Comparison of ENCODE assay signal across 8 cellular contexts in genomic region chr6:37049990-37050853, GRCh38. TPM values are rescaled to one million over a fixed set of nuclear protein-coding genes. Genes with fewer than 3 reads are reported as not detected.
DNase-seq lines count a peak whose midpoint lies in the region; ATAC-seq, FAIRE-seq and TF ChIP-seq lines count a peak whose summit lies in the region.

No MANE protein-coding gene starts in this region.

- H3K27ac ChIP-seq in small intestine (ENCODE audit: low read depth in 1 of 2, low read length in 1 of 2) (peak overlapping the region; percentile 34 to 89), H9 (ENCODE audit: insufficient read length, low read depth, low read length) (no peak overlapping the region)

- no peaks in the 10 kb centered on the region for H3K79me2 ChIP-seq in H9 (ENCODE audit: insufficient read depth, low read length)

- H3K27ac Mint-ChIP-seq in H9, result 0 out of 7 replicates have a peak overlapping the region, but pooled peaks of 1 of the 3 experiments have one; percentile 28

- H2AK5ac ChIP-seq in H9 (ENCODE audit: insufficient read length, low read length), result no peak overlapping the region

- no peak overlapping the region for H2BK12ac ChIP-seq in H9 (ENCODE audit: insufficient read length, low read depth, low read length)

- no peak overlapping the region for H4K8ac ChIP-seq in H9 (replicated peaks; ENCODE audit: insufficient read length, low read depth, low read length)

- no peak overlapping the region for H3K4me3 ChIP-seq in small intestine (ENCODE audit: low read depth in 1 of 2, low read length in 2 of 2)

- H3K9ac ChIP-seq in H9 (ENCODE audit: extremely low read depth, insufficient read length, low read length), result no peak overlapping the region

- H3K27me3 Mint-ChIP-seq in H9 (ENCODE audit: low read depth), result no peaks in the 10 kb centered on the region

- WGBS in small intestine, 3 donors, result 51 to 67% (median 57%) methylated on average over 24 of the region's 24 CpGs
- no CpG with 5 or more reads among the region's 24 CpGs for WGBS in H9 (ENCODE audit: extremely low coverage, insufficient read length, low lambda C conversion rate)

- ATAC-seq in HG03280 (IDR thresholded peaks at IDR 0.05; ENCODE audit: unreplicated experiment), result peak; percentile 42

- H3K56ac ChIP-seq in H9 (ENCODE audit: insufficient read length, low read depth, low read length), result no peak overlapping the region

- no peak overlapping the region for H2BK120ac ChIP-seq in H9 (ENCODE audit: low read depth, low read length, poor library complexity, severe bottlenecking)

- no peak overlapping the region for H3T11ph ChIP-seq in H9 (ENCODE audit: low read length)

- DNase-seq in C1 segment of cervical spinal cord (lab: John Stamatoyannopoulos, UW) (peak in 8 of 14 donors; percentile 25 to 77 (median 50)), erythroblast (lab: John Stamatoyannopoulos, UW) (peak; percentile 84 to 89), small intestine (peak; percentile 54), DMS53 (lab: John Stamatoyannopoulos, UW) (no peak), iPS-NIHi7 (ENCODE audit: extremely low spot score) (no peak), H9 (no peak)
- peak; percentile 62 to 70 for DNase-seq in activated CD4-positive, alpha-beta T cell treated with anti-CD3 and anti-CD28 coated beads for 4 hours

- H2BK20ac ChIP-seq in H9 (ENCODE audit: low read depth, low read length, poor library complexity, severe bottlenecking), result no peak overlapping the region

- H3K27me3 ChIP-seq in small intestine (ENCODE audit: control insufficient read depth in 2 of 2, insufficient read depth in 2 of 2, low read length in 2 of 2) (no peaks in the 10 kb centered on the region), H9 (ENCODE audit: insufficient read depth, low read length) (no peaks in the 10 kb centered on the region)

- no peak overlapping the region for H3K4me3 Mint-ChIP-seq in H9

- H3K18ac ChIP-seq in H9 (ENCODE audit: insufficient read length, low read depth, low read length), result no peak overlapping the region

- no peaks in the 10 kb centered on the region for H3K23me2 ChIP-seq in H9 (ENCODE audit: insufficient read length, low read depth, low read length, poor library complexity, severe bottlenecking)

- TF ChIP-seq CTCF in H9 (conservative IDR thresholded peaks at IDR 0.05), result no peak

- H3K4me1 ChIP-seq in small intestine (ENCODE audit: control insufficient read depth in 2 of 2, insufficient read depth in 1 of 2, low read depth in 1 of 2, low read length in 1 of 2) (peaks cover 0 to 6% of the 10 kb centered on the region in 2 donors), H9 (ENCODE audit: insufficient read depth, low read length) (peaks cover 3% of the 10 kb centered on the region; the same call in 1 of the 2 replicates)

- no peaks in the 10 kb centered on the region for H3K9me3 ChIP-seq in small intestine (ENCODE audit: control insufficient read depth, low read depth)
- no peaks in the 10 kb centered on the region for H3K9me3 ChIP-seq in H9 (ENCODE audit: control insufficient read depth, low read depth, low read length)

- no peak for FAIRE-seq in small intestine (lab: Jason Lieb, UNC)

- no peak overlapping the region for H4K5ac ChIP-seq in H9 (ENCODE audit: insufficient read length, low read depth, low read length)

- no peaks in the 10 kb centered on the region for H3K36me3 Mint-ChIP-seq in H9 (ENCODE audit: insufficient read depth in 1 of 3, low read depth in 3 of 3)

- no peak for TF ChIP-seq POLR2A in erythroblast (IDR thresholded peaks at IDR 0.05; ENCODE audit: low read length)

- no peak overlapping the region for H3K23ac ChIP-seq in H9 (ENCODE audit: insufficient read length, low read depth, low read length)

- H3K9me3 Mint-ChIP-seq in H9, result no peaks in the 10 kb centered on the region

- no peak overlapping the region for H3K14ac ChIP-seq in H9 (ENCODE audit: insufficient read depth, low read length)

- no peak overlapping the region for H3K4me2 ChIP-seq in H9 (ENCODE audit: insufficient read depth, insufficient read length, low read length)

- H4K20me1 ChIP-seq in H9 (ENCODE audit: control insufficient read depth, insufficient read depth, insufficient read length), result no peaks in the 10 kb centered on the region

- peaks cover 20 to 30% of the 10 kb centered on the region in 2 experiments for H3K4me1 Mint-ChIP-seq in H9

- no peak overlapping the region for H2BK15ac ChIP-seq in H9 (ENCODE audit: low read depth, low read length)

- no peak overlapping the region for H2BK5ac ChIP-seq in H9 (ENCODE audit: insufficient read length, low read length)

- H2AFZ ChIP-seq in H9 (ENCODE audit: low read length), result no peak overlapping the region

- no peaks in the 10 kb centered on the region for H3K79me1 ChIP-seq in H9 (ENCODE audit: insufficient read depth, low read depth, low read length, poor library complexity, severe bottlenecking)

- no peak overlapping the region for H3K4ac ChIP-seq in H9 (ENCODE audit: low read depth, low read length)

- H4K91ac ChIP-seq in H9 (ENCODE audit: insufficient read length, low read depth, low read length), result no peak overlapping the region

- no peaks in the 10 kb centered on the region for H3K36me3 ChIP-seq in small intestine (ENCODE audit: control insufficient read depth in 2 of 2, insufficient read depth in 2 of 2, low read length in 2 of 2)

RNA-seq across cellular contexts. Expression of gene FGD2, which starts 44.8 kb away (rescaled TPM):
- 1 to 10 TPM; 1.1 to 8.8 (median 5.7) TPM for polyA plus RNA-seq in small intestine
- total RNA-seq in H9 (2021), result 0.09 and 0.13 TPM in 2 replicates

Comparison
In these comparisons a context has a peak if more than half of its experiments do, and no peak if none do; other contexts are left out.
1. DNase-seq: peak in C1 segment of cervical spinal cord (8 of 14), activated CD4-positive, alpha-beta T cell treated with anti-CD3 and anti-CD28 coated beads for 4 hours (2 of 2), erythroblast (2 of 2) and small intestine (single experiment); none in DMS53 (single experiment), iPS-NIHi7 (single experiment) and H9 (single experiment).